ENCODE assay signal across 8 cellular contexts in genomic region chr12:109573029-109573913, GRCh38. TPM values are rescaled to one million over a fixed set of nuclear protein-coding genes. Genes with fewer than 3 reads are reported as not detected.
A peak's percentile ranks its signal among the peaks of the same experiment; 100 is the strongest.
DNase-seq lines count a peak whose midpoint lies in the region; ATAC-seq and TF ChIP-seq lines count a peak whose summit lies in the region.

TSS of gene MMAB (minus strand) at chr12:109573504. CDS start at chr12:109573480, 24 bp downstream.
TSS of gene MVK (plus strand) at chr12:109573794. CDS start at chr12:109574823, 1,029 bp downstream.

- no peaks in the 10 kb centered on the region for H3K27me3 Mint-ChIP-seq in activated CD4-positive, alpha-beta memory T cell treated with anti-CD3 and anti-CD28 coated beads for 36 hours

- POLR2A ChIA-PET in activated CD4-positive, alpha-beta memory T cell treated with anti-CD3 and anti-CD28 coated beads for 36 hours (lab: Charles Lee): interaction anchor here (0.9 to 2.7 kb wide), 5 partner anchors 8 to 140 kb away, joined by 3 to 10 read pairs (median 4); partner anchors contain the start of genes KCTD10 and UBE3B

- DNase-seq in CD1c-positive myeloid dendritic cell (ENCODE audit: extremely low spot score) (peak; percentile 99), NCI-H82 treated with DMSO at 0.1 percent for 48 hours (lab: John Stamatoyannopoulos, UW; ENCODE audit: unreplicated experiment) (peak; percentile 97), dorsolateral prefrontal cortex (peak; percentile 97 to 100 (median 99))
- peak; percentile 100 for DNase-seq in activated CD4-positive, alpha-beta memory T cell treated with anti-CD3 and anti-CD28 coated beads for 36 hours
- peak; percentile 99 for DNase-seq in stimulated activated CD4-positive, alpha-beta T cell treated with anti-CD3 and anti-CD28 coated beads, Interleukin-4, amount 100 ng/mL, for 24 hours

- H3K4me3 Mint-ChIP-seq in activated CD4-positive, alpha-beta memory T cell treated with anti-CD3 and anti-CD28 coated beads for 36 hours: peak within 1 kb of the TSS; percentile 86

- peaks cover 27% of the 10 kb centered on the region for H3K4me1 Mint-ChIP-seq in activated CD4-positive, alpha-beta memory T cell treated with anti-CD3 and anti-CD28 coated beads for 36 hours (ENCODE audit: low read depth)

- peak within 1 kb of the TSS; percentile 86 to 96 for H3K9ac ChIP-seq in liver (ENCODE audit: low read depth in 1 of 2, low read length in 2 of 2)

- peaks cover 12 to 74% (median 60%) of the 10 kb centered on the region in 4 donors for H3K4me1 ChIP-seq in liver (ENCODE audit: control insufficient read depth in 4 of 4, insufficient read depth in 4 of 4, low read length in 3 of 4)

- peak within 1 kb of the TSS; percentile 46 to 96 (median 87) for H3K27ac ChIP-seq in dorsolateral prefrontal cortex
- peak within 1 kb of the TSS; percentile 93 to 94 for H3K27ac ChIP-seq in liver (ENCODE audit: low read depth in 1 of 2, low read length in 2 of 2)

- CTCF ChIA-PET in activated CD4-positive, alpha-beta memory T cell treated with anti-CD3 and anti-CD28 coated beads for 36 hours (lab: Charles Lee): interaction anchor here (1.1 to 2.8 kb wide), 4 partner anchors 24 to 462 kb away, joined by 3 to 26 read pairs (median 6); no protein-coding TSS in a partner anchor

- WGBS in liver: under 1% methylated on average over 74 of the region's 74 CpGs

- ATAC-seq in GM19438 (IDR thresholded peaks at IDR 0.05; ENCODE audit: low read depth, unreplicated experiment) (peak; percentile 94), HG03575 (IDR thresholded peaks at IDR 0.05; ENCODE audit: extremely low read depth, insufficient number of reproducible peaks, low FRiP score, unreplicated experiment) (peak; percentile 88)

- H3K36me3 ChIP-seq in liver (ENCODE audit: control insufficient read depth in 4 of 4, insufficient read depth in 3 of 4, low read depth in 1 of 4, low read length in 3 of 4): peaks cover 0 to 22% (median 10%) of the 10 kb centered on the region in 4 donors

- H3K36me3 Mint-ChIP-seq in activated CD4-positive, alpha-beta memory T cell treated with anti-CD3 and anti-CD28 coated beads for 36 hours: peaks cover 26% of the 10 kb centered on the region

- H3K27ac Mint-ChIP-seq in activated CD4-positive, alpha-beta memory T cell treated with anti-CD3 and anti-CD28 coated beads for 36 hours: peak within 1 kb of the TSS; percentile 85

- TF ChIP-seq CTCF in dorsolateral prefrontal cortex (IDR thresholded peaks at IDR 0.05 in 54 of 56, conservative IDR thresholded peaks at IDR 0.05 in 2 of 56; ENCODE audit: low read depth in 1 of 56, partially characterized antibody in 56 of 56): peak in 25 of 56 donors; percentile 3 to 50 (median 18)
- no peak for TF ChIP-seq CTCF in liver (IDR thresholded peaks at IDR 0.05; ENCODE audit: low read depth, low read length, missing input control)

- TF ChIP-seq RAD21 in liver (IDR thresholded peaks at IDR 0.05): peak in 1 of 2 donors; percentile 23

- H3K27me3 ChIP-seq in dorsolateral prefrontal cortex: no peaks in the 10 kb centered on the region
- no peaks in the 10 kb centered on the region for H3K27me3 ChIP-seq in liver (ENCODE audit: control insufficient read depth in 4 of 4, insufficient read depth in 4 of 4, low read length in 3 of 4)

- no peaks in the 10 kb centered on the region for H3K9me3 ChIP-seq in liver (ENCODE audit: control insufficient read depth in 4 of 4, low read length in 3 of 4)

- no peaks in the 10 kb centered on the region for H3K9me3 Mint-ChIP-seq in activated CD4-positive, alpha-beta memory T cell treated with anti-CD3 and anti-CD28 coated beads for 36 hours

- intact Hi-C loops in activated CD4-positive, alpha-beta memory T cell treated with anti-CD3 and anti-CD28 coated beads for 36 hours (cut with micrococcal nuclease): loop anchor here (1.0 to 10.0 kb wide), 6 partner anchors 96 to 1061 kb away; partner anchors contain the start of genes FAM222A, GLTP, KCTD10 and SSH1
- intact Hi-C loops in dorsolateral prefrontal cortex (cut with DNase I): loop anchor here (5.0 kb wide), 1 partner anchor 51 kb away; no protein-coding TSS in a partner anchor

- H3K4me3 ChIP-seq in dorsolateral prefrontal cortex: peak within 1 kb of the TSS; percentile 63 to 99 (median 87)
- peak within 1 kb of the TSS; percentile 73 to 81 (median 77) for H3K4me3 ChIP-seq in liver (ENCODE audit: low read depth in 1 of 3, low read length in 3 of 3)

TF ChIP-seq in liver, 16 proteins besides CTCF, POLR2A, EP300 and RAD21:
- TF ChIP-seq JUND (IDR thresholded peaks at IDR 0.05) (peak; percentile 57 to 71), REST (IDR thresholded peaks at IDR 0.05) (peak; percentile 67), GABPA (IDR thresholded peaks at IDR 0.05 in 1 of 2, conservative IDR thresholded peaks at IDR 0.05 in 1 of 2) (peak in 1 of 2 donors; percentile 39), EGR1 (IDR thresholded peaks at IDR 0.05; ENCODE audit: low read depth in 2 of 2) (no peak), HNF4G (IDR thresholded peaks at IDR 0.05) (no peak), NR2F2 (IDR thresholded peaks at IDR 0.05) (no peak), SP1 (IDR thresholded peaks at IDR 0.05) (peak; percentile 93), YY1 (IDR thresholded peaks at IDR 0.05) (peak; percentile 90), TAF1 (conservative IDR thresholded peaks at IDR 0.05) (no peak), ATF3 (IDR thresholded peaks at IDR 0.05) (no peak), HNF4A (conservative IDR thresholded peaks at IDR 0.05) (peak; percentile 32 to 45), MAX (IDR thresholded peaks at IDR 0.05) (no peak), RXRA (IDR thresholded peaks at IDR 0.05) (peak; percentile 55 to 56), ZBTB33 (IDR thresholded peaks at IDR 0.05) (peak; percentile 67), FOXA2 (IDR thresholded peaks at IDR 0.05) (peak; percentile 26), FOXA1 (IDR thresholded peaks at IDR 0.05) (peak; percentile 31)

RNA-seq across cellular contexts. Expression of gene MMAB, which starts in this region (rescaled TPM):
- total RNA-seq in activated CD4-positive, alpha-beta memory T cell treated with anti-CD3 and anti-CD28 coated beads for 36 hours: 10 to 100 TPM; 42.4 to 48.3 TPM
- 10 to 100 TPM; 17.6 to 53.8 (median 31.3) TPM for total RNA-seq in dorsolateral prefrontal cortex
- total RNA-seq in liver: 10 to 100 TPM; 47.1 to 63.5 TPM
- polyA plus RNA-seq in liver: 100 to 1,000 TPM in 1 of 2 donors, 10 to 100 TPM in 1; 90.6 to 101 TPM

RNA-seq across cellular contexts. Expression of gene MVK, which starts in this region (rescaled TPM):
- 10 to 100 TPM; 21.2 TPM for total RNA-seq in activated CD4-positive, alpha-beta memory T cell treated with anti-CD3 and anti-CD28 coated beads for 36 hours
- total RNA-seq in dorsolateral prefrontal cortex: 10 to 100 TPM; 11.9 to 45.9 (median 24.6) TPM
- 10 to 100 TPM; 34.9 to 50.3 TPM for total RNA-seq in liver
- polyA plus RNA-seq in liver: 10 to 100 TPM; 39.0 to 43.8 TPM

Comparison
In these comparisons a context has a peak if more than half of its experiments do, and no peak if none do; other contexts are left out.
1. Peak in every context shown above with its lines: DNase-seq, ATAC-seq, H3K4me3 ChIP-seq and H3K27ac ChIP-seq.